Comparison of ENCODE assay signal across 11 cellular contexts in the genomic region with DNA sequence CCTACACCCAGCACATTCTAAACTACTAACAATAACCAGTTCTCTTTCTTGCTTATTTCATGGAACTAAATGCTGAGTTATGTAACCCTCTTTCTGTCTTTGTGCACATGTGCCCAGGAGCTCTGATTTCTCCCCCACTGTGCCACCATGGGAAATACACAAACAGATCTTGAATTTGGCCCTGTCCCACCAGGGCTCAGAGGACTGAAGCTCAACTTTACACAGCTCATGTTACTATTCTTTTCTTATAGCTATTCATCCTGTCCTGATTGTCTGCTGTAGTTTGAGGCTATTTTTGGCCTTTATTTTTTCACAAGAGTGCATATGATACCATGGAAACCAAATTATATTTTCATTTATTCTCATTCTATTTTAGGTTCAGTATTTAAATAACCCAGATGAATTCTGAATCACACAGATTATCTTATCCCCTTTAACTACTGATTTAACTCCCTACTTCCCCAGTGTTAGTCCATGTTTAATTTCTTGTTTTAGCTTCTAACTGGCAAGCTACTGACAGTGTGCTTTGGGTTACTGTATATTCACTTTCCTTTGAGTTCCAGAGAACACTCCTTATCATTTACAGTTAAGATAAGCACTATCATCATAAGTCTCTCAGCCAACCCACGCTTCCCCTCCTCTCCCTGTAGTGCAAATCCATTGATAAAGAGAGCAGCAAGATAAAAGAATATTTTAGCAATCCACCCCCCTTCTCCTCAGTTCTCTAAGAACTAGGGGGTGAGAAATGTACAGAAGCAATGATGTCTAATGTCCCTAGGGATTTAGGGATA.
DNase-seq lines count a peak whose midpoint lies in the region; ATAC-seq and TF ChIP-seq lines count a peak whose summit lies in the region.
"Had no signal": no experiment of that assay in that cellular context is flagged by ENCODE, and none has a peak within 500 bp of the region (broad histone marks: within the 10 kb centered on the region; RNA-seq: fewer than 3 reads in every experiment).

No MANE protein-coding gene starts in this region.

- H2AFZ ChIP-seq in mammary epithelial cell (ENCODE audit: low read depth, low read length), result no peak overlapping the region

- POLR2A ChIA-PET in CD4-positive, alpha-beta memory T cell (lab: Charles Lee; ENCODE audit: partially characterized antibody), result interaction anchor here (0.6 to 2.4 kb wide), 3 partner anchors 8 to 150 kb away, joined by 3 to 7 read pairs (median 5); a partner anchor contains a TSS

- TF ChIP-seq EP300 in ovary (IDR thresholded peaks at IDR 0.05), result no peak

- TF ChIP-seq POLR2A in ovary (IDR thresholded peaks at IDR 0.05), result no peak

- 100% methylated on average over 1 of the region's 1 CpG for WGBS in mammary epithelial cell (ENCODE audit: low coverage, missing lambda C conversion rate)
- WGBS in ovary, 3 donors, result 26 to 44% (median 34%) methylated on average over 1 of the region's 1 CpG

- no peaks in the 10 kb centered on the region for H3K9me3 ChIP-seq in CD4-positive, alpha-beta memory T cell (ENCODE audit: control insufficient read depth in 1 of 2, low read length in 2 of 2)
- H3K9me3 ChIP-seq in mammary epithelial cell (replicated peaks; ENCODE audit: insufficient read depth, low read length), result no peaks in the 10 kb centered on the region
- no peaks in the 10 kb centered on the region for H3K9me3 ChIP-seq in ovary
- H3K9me3 ChIP-seq: ascending aorta had no signal

- peak overlapping the region; percentile 14 to 79 (median 70) for H3K27ac Mint-ChIP-seq in CD4-positive, alpha-beta memory T cell
- H3K27ac Mint-ChIP-seq in memory B cell, result peak overlapping the region; percentile 19
- H3K27ac Mint-ChIP-seq in stimulated activated naive B cell treated with anti-CD40 and anti-IgM and Interleukin-4, amounts not matched to agents 10 μg/mL and 1 μg/mL and 100 μg/mL, for 72 hours, result no peak overlapping the region
- H3K27ac Mint-ChIP-seq: WTC11 had no signal

- intact Hi-C loops in CD4-positive, alpha-beta memory T cell (cut with micrococcal nuclease), result no loop called here
- intact Hi-C loops in mammary epithelial cell (cut with micrococcal nuclease) (no loop called here), ovary (cut with DNase I) (no loop called here)

- no peaks in the 10 kb centered on the region for H3K27me3 ChIP-seq in CD4-positive, alpha-beta memory T cell (ENCODE audit: insufficient read depth, low read length)
- H3K27me3 ChIP-seq in mammary epithelial cell (ENCODE audit: insufficient read depth, low read length) (no peaks in the 10 kb centered on the region), ovary (no peaks in the 10 kb centered on the region)
- H3K27me3 ChIP-seq: ascending aorta had no signal

- dilution Hi-C loops in mammary epithelial cell (cut with HindIII; ENCODE audit: low sequenced_read_pairs), result loop anchor here (5.0 kb wide), 1 partner anchor 78 kb away; no protein-coding TSS in a partner anchor

- H3K4me3 ChIP-seq in CD4-positive, alpha-beta memory T cell (ENCODE audit: low read length in 2 of 2), result no peak overlapping the region
- H3K4me3 ChIP-seq in mammary epithelial cell (replicated peaks in 1 of 3; ENCODE audit: insufficient read depth in 1 of 3, low read depth in 2 of 3, low read length in 3 of 3) (no peak overlapping the region), ovary (no peak overlapping the region)
- H3K4me3 ChIP-seq: ascending aorta had no signal

- no peak overlapping the region for H3K4me3 Mint-ChIP-seq in CD4-positive, alpha-beta memory T cell
- H3K4me3 Mint-ChIP-seq in memory B cell, result no peak overlapping the region
- no peak overlapping the region for H3K4me3 Mint-ChIP-seq in stimulated activated naive B cell treated with anti-CD40 and anti-IgM and Interleukin-4, amounts not matched to agents 10 μg/mL and 1 μg/mL and 100 μg/mL, for 72 hours
- H3K4me3 Mint-ChIP-seq: WTC11 had no signal

- in situ Hi-C loops in mammary epithelial cell (cut with MboI; ENCODE audit: low sequenced_read_pairs in 2 of 2), result loop anchor here in 1 of 2 donors (5.0 to 10.0 kb wide), 2 partner anchors 138 to 246 kb away; no protein-coding TSS in a partner anchor

- H3K27me3 Mint-ChIP-seq in CD4-positive, alpha-beta memory T cell, result no peaks in the 10 kb centered on the region
- H3K27me3 Mint-ChIP-seq in memory B cell, result no peaks in the 10 kb centered on the region
- H3K27me3 Mint-ChIP-seq in stimulated activated naive B cell treated with anti-CD40 and anti-IgM and Interleukin-4, amounts not matched to agents 10 μg/mL and 1 μg/mL and 100 μg/mL, for 72 hours, result no peaks in the 10 kb centered on the region

- ATAC-seq in memory B cell (ENCODE audit: low read depth) (no peak), HG03457 (IDR thresholded peaks at IDR 0.05; ENCODE audit: unreplicated experiment) (no peak)
- no peak for ATAC-seq in stimulated activated naive B cell treated with anti-CD40 and anti-IgM and Interleukin-4, amounts not matched to agents 10 μg/mL and 1 μg/mL and 100 μg/mL, for 72 hours (replicated peaks)
- ATAC-seq: WTC11 had no signal

- no peaks in the 10 kb centered on the region for H3K9me3 Mint-ChIP-seq in CD4-positive, alpha-beta memory T cell
- no peaks in the 10 kb centered on the region for H3K9me3 Mint-ChIP-seq in memory B cell
- no peaks in the 10 kb centered on the region for H3K9me3 Mint-ChIP-seq in stimulated activated naive B cell treated with anti-CD40 and anti-IgM and Interleukin-4, amounts not matched to agents 10 μg/mL and 1 μg/mL and 100 μg/mL, for 72 hours
- H3K9me3 Mint-ChIP-seq: WTC11 had no signal

- H3K36me3 Mint-ChIP-seq in CD4-positive, alpha-beta memory T cell, result peaks cover 33 to 48% of the 10 kb centered on the region in 2 donors
- peaks cover 22% of the 10 kb centered on the region for H3K36me3 Mint-ChIP-seq in memory B cell
- peaks cover 55 to 66% of the 10 kb centered on the region in 2 donors for H3K36me3 Mint-ChIP-seq in stimulated activated naive B cell treated with anti-CD40 and anti-IgM and Interleukin-4, amounts not matched to agents 10 μg/mL and 1 μg/mL and 100 μg/mL, for 72 hours

- no peak overlapping the region for H3K27ac ChIP-seq in CD4-positive, alpha-beta memory T cell (ENCODE audit: low read depth, low read length)
- H3K27ac ChIP-seq in mammary epithelial cell (ENCODE audit: insufficient read depth, low read depth, low read length) (peak overlapping the region; percentile 58), ovary (no peak overlapping the region)
- H3K27ac ChIP-seq: ascending aorta had no signal

- TF ChIP-seq CTCF in mammary epithelial cell (conservative IDR thresholded peaks at IDR 0.05 in 1 of 2, IDR thresholded peaks at IDR 0.05 in 1 of 2; ENCODE audit: extremely low read depth in 1 of 2, insufficient read depth in 1 of 2, low read depth in 1 of 2, low read length in 2 of 2) (no peak), ovary (IDR thresholded peaks at IDR 0.05) (no peak)

- no peaks in the 10 kb centered on the region for H4K20me1 ChIP-seq in mammary epithelial cell (ENCODE audit: insufficient read depth, low read length)

- CTCF ChIA-PET in CD4-positive, alpha-beta memory T cell (lab: Charles Lee; ENCODE audit: partially characterized antibody), result interaction anchor here (0.7 to 3.0 kb wide), 4 partner anchors 9 to 263 kb away, joined by 3 to 15 read pairs (median 6); a partner anchor contains a TSS
- CTCF ChIA-PET in mammary epithelial cell (lab: Charles Lee; ENCODE audit: low non-redundant PET), result no interaction called here

- H3K36me3 ChIP-seq in CD4-positive, alpha-beta memory T cell (ENCODE audit: insufficient read depth, low read length), result peaks cover 10% of the 10 kb centered on the region
- peaks cover 10% of the 10 kb centered on the region for H3K36me3 ChIP-seq in mammary epithelial cell (ENCODE audit: insufficient read depth, low read length)
- H3K36me3 ChIP-seq in ovary, result no peaks in the 10 kb centered on the region
- H3K36me3 ChIP-seq: ascending aorta had no signal

- no peak overlapping the region for H3K9ac ChIP-seq in mammary epithelial cell (ENCODE audit: insufficient read depth, low read length)

- H3K4me2 ChIP-seq in mammary epithelial cell (ENCODE audit: insufficient read depth, low read depth, low read length), result no peak overlapping the region

- H3K4me1 Mint-ChIP-seq in CD4-positive, alpha-beta memory T cell, result peaks cover 43 to 52% (median 46%) of the 10 kb centered on the region in 4 donors
- peaks cover 45% of the 10 kb centered on the region for H3K4me1 Mint-ChIP-seq in memory B cell
- H3K4me1 Mint-ChIP-seq in stimulated activated naive B cell treated with anti-CD40 and anti-IgM and Interleukin-4, amounts not matched to agents 10 μg/mL and 1 μg/mL and 100 μg/mL, for 72 hours, result peaks cover 43 to 80% of the 10 kb centered on the region in 2 donors
- H3K4me1 Mint-ChIP-seq: WTC11 had no signal

- BruUV-seq in mammary epithelial cell (replicated peaks; lab: Mats Ljungman, UMichigan), result no TSS peak

- DNase-seq in CD4-positive, alpha-beta memory T cell, result no peak
- DNase-seq in NCI-H146 (lab: John Stamatoyannopoulos, UW) (peak; percentile 46), mammary epithelial cell (no peak), memory B cell (ENCODE audit: low spot score in 2 of 2) (no peak), ovary (no peak)
- DNase-seq in stimulated activated CD4-positive, alpha-beta T cell treated with anti-CD3 and anti-CD28 coated beads, Interleukin-1b, Interleukin-23, amount 100 ng/mL, for 48 hours, result no peak
- DNase-seq in stimulated activated naive B cell treated with anti-CD40 and anti-IgM and Interleukin-4, amounts not matched to agents 10 μg/mL and 1 μg/mL and 100 μg/mL, for 72 hours, result no peak
- DNase-seq: NCI-H526 had no signal

- peaks cover 11% of the 10 kb centered on the region for H3K79me2 ChIP-seq in mammary epithelial cell (ENCODE audit: insufficient read depth, low read length)

- peaks cover 46% of the 10 kb centered on the region for H3K4me1 ChIP-seq in CD4-positive, alpha-beta memory T cell (ENCODE audit: insufficient read depth, low read length)
- H3K4me1 ChIP-seq in mammary epithelial cell (ENCODE audit: insufficient read depth, low read length) (peaks cover 87% of the 10 kb centered on the region), ovary (ENCODE audit: insufficient read depth) (peaks cover 6% of the 10 kb centered on the region)
- H3K4me1 ChIP-seq: ascending aorta had no signal
